In genomic region chr1:159010398-159010797, GRCh38 we compare ENCODE assay signal across 8 cellular contexts. TPM values are rescaled to one million over a fixed set of nuclear protein-coding genes. Genes with fewer than 3 reads are reported as not detected.
A peak's percentile ranks its signal among the peaks of the same experiment; 100 is the strongest.
DNase-seq lines count a peak whose midpoint lies in the region; ATAC-seq, FAIRE-seq and TF ChIP-seq lines count a peak whose summit lies in the region.

No MANE protein-coding gene starts in this region.

- no peaks in the 10 kb centered on the region for H3K27me3 Mint-ChIP-seq in CD4-positive, alpha-beta T cell
- peaks cover 2% of the 10 kb centered on the region for H3K27me3 Mint-ChIP-seq in endothelial cell (ENCODE audit: unreplicated experiment)

- no peak for FAIRE-seq in pancreas (lab: Jason Lieb, UNC)

- no peak for DNase-seq in CD4-positive, alpha-beta T cell
- DNase-seq in RWPE2 (ENCODE audit: low spot score) (no peak), endothelial cell (ENCODE audit: low spot score) (no peak), pancreas (no peak), SW480 (ENCODE audit: low spot score) (no peak)

- peak overlapping the region; percentile 92 for H3K27ac ChIP-seq in CD4-positive, alpha-beta T cell (ENCODE audit: low read depth, low read length)
- H3K27ac ChIP-seq in RWPE2 (ENCODE audit: poor library complexity, severe bottlenecking) = peak overlapping the region; percentile 91
- H3K27ac ChIP-seq in pancreas = peak overlapping the region in 2 of 4 donors; percentile 62 to 63

- no peaks in the 10 kb centered on the region for H3K9me3 Mint-ChIP-seq in CD4-positive, alpha-beta T cell
- H3K9me3 Mint-ChIP-seq in endothelial cell (ENCODE audit: unreplicated experiment) = peaks cover 12% of the 10 kb centered on the region

- no peaks in the 10 kb centered on the region for H3K9me3 ChIP-seq in CD4-positive, alpha-beta T cell (ENCODE audit: control insufficient read depth, low read length)
- H3K9me3 ChIP-seq in RWPE2 (ENCODE audit: severe bottlenecking) (no peaks in the 10 kb centered on the region), pancreas (no peaks in the 10 kb centered on the region)

- no peak for ATAC-seq in CD4-positive, alpha-beta T cell (ENCODE audit: poor library complexity)
- ATAC-seq in RWPE2 (ENCODE audit: low read depth) = peak; percentile 5; the same call in 1 of the 3 replicates
- ATAC-seq in pancreas = no peak
- ATAC-seq in HG03565 (IDR thresholded peaks at IDR 0.05; ENCODE audit: unreplicated experiment) = no peak
- no peak for ATAC-seq in GM21367 (IDR thresholded peaks at IDR 0.05; ENCODE audit: unreplicated experiment)
- no peak for ATAC-seq in HG02970 (IDR thresholded peaks at IDR 0.05; ENCODE audit: low FRiP score, unreplicated experiment)

- no peak for TF ChIP-seq CTCF in CD4-positive, alpha-beta T cell (IDR thresholded peaks at IDR 0.05)
- TF ChIP-seq CTCF in RWPE2 (IDR thresholded peaks at IDR 0.05; ENCODE audit: poor library complexity, severe bottlenecking) (no peak), endothelial cell (IDR thresholded peaks at IDR 0.05; ENCODE audit: unreplicated experiment) (no peak), pancreas (IDR thresholded peaks at IDR 0.05) (no peak)

- H3K4me1 Mint-ChIP-seq in CD4-positive, alpha-beta T cell (ENCODE audit: low read depth) = peaks cover 72% of the 10 kb centered on the region
- peaks cover 73% of the 10 kb centered on the region for H3K4me1 Mint-ChIP-seq in endothelial cell (ENCODE audit: unreplicated experiment)

- POLR2A ChIA-PET in CD4-positive, alpha-beta T cell (lab: Charles Lee) = interaction anchor here (1.1 to 3.1 kb wide), 5 partner anchors 12 to 80 kb away, joined by 3 to 29 read pairs (median 9); no protein-coding TSS in a partner anchor

- CTCF ChIA-PET in CD4-positive, alpha-beta T cell (lab: Charles Lee) = interaction anchor here (1.0 to 1.7 kb wide), 2 partner anchors 12 to 58 kb away, joined by 3 to 6 read pairs; no protein-coding TSS in a partner anchor

- H3K4me1 ChIP-seq in RWPE2 (ENCODE audit: insufficient read depth, poor library complexity, severe bottlenecking) (peaks cover 24% of the 10 kb centered on the region), pancreas (no peaks in the 10 kb centered on the region)

- H3K36me3 ChIP-seq in RWPE2 (ENCODE audit: low read depth) = peaks cover 20% of the 10 kb centered on the region
- no peaks in the 10 kb centered on the region for H3K36me3 ChIP-seq in pancreas

- peaks cover 42% of the 10 kb centered on the region for H3K36me3 Mint-ChIP-seq in CD4-positive, alpha-beta T cell (ENCODE audit: low read depth)
- H3K36me3 Mint-ChIP-seq in endothelial cell (ENCODE audit: low read depth, unreplicated experiment) = peaks cover 37% of the 10 kb centered on the region

- peak overlapping the region; percentile 98 for H3K4me3 Mint-ChIP-seq in CD4-positive, alpha-beta T cell
- H3K4me3 Mint-ChIP-seq in endothelial cell (ENCODE audit: unreplicated experiment) = peak overlapping the region; percentile 95

- intact Hi-C loops in CD4-positive, alpha-beta T cell (cut with DNase I, micrococcal nuclease) = loop anchor here in 1 of 2 experiments (5.0 kb wide), 1 partner anchor 57 kb away; no protein-coding TSS in a partner anchor
- intact Hi-C loops in pancreas (cut with DNase I) = no loop called here

- H3K27me3 ChIP-seq in CD4-positive, alpha-beta T cell (ENCODE audit: control insufficient read depth, insufficient read depth, low read length) = no peaks in the 10 kb centered on the region
- H3K27me3 ChIP-seq in RWPE2 (ENCODE audit: insufficient read depth, poor library complexity, severe bottlenecking) (no peaks in the 10 kb centered on the region), pancreas (peaks cover 0 to 9% (median 0%) of the 10 kb centered on the region in 4 donors)

- H3K27ac Mint-ChIP-seq in CD4-positive, alpha-beta T cell = peak overlapping the region; percentile 96
- peak overlapping the region; percentile 89 for H3K27ac Mint-ChIP-seq in endothelial cell (ENCODE audit: unreplicated experiment)

- WGBS in pancreas, 2 donors = 20 to 30% methylated on average over 5 of the region's 5 CpGs

- H3K4me3 ChIP-seq in RWPE2 (ENCODE audit: severe bottlenecking) (peak overlapping the region; percentile 38), pancreas (peak overlapping the region in 3 of 4 donors; percentile 1 to 36 (median 24))

RNA-seq across cellular contexts. Expression of gene IFI16, which starts 0.7 kb away (rescaled TPM):
- 10 to 100 TPM; 36.9 to 37.6 TPM for total RNA-seq in CD4-positive, alpha-beta T cell
- total RNA-seq in endothelial cell (ENCODE audit: unreplicated experiment) (258 TPM), pancreas (10 to 100 TPM in 3 of 6 donors, 1 to 10 TPM in 3; 3.1 to 29.0 (median 8.3) TPM)
- 10 to 100 TPM; 13.8 to 17.4 TPM for polyA plus RNA-seq in pancreas
